8 cellular contexts compared by ENCODE assay signal in the genomic region with DNA sequence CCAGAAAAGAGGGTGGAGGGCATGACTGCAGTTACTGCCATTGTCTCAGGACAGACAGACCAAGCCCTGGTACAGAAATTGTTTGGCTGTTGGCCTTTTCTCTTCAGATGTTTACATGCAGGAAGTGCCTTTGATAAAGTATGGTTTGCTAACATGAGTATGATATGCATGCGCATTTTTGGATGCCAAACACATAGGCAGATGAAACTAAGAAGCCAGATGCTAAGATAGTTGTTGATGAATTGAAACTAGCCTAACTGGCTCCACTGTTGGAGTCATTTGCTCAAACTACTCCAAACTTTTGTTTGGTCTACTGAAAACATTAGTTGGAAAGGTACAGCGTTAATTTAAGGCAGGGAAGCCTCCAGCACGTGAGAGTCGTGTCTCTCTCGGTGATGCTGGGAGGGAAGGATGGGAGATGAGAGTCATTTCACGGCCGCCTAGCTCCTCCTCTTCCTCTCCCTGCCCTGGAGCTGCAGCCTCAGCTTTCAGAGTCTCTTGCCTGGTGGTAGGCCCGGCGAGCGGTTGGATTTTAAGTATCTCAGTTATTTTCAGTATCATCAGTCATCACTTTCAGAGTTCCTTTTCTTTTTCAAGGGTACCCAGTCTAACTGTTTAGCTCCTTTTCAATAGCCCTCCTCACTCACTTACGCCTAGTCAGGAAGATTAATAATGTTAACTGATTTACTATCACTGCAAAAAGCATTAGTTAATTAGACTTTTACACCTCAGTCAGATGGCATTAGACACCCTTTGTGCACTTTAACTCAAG. TPM values are rescaled to one million over a fixed set of nuclear protein-coding genes. Genes with fewer than 3 reads are reported as not detected.
DNase-seq lines count a peak whose midpoint lies in the region; ATAC-seq and TF ChIP-seq lines count a peak whose summit lies in the region.

No MANE protein-coding gene starts in this region.

- TF ChIP-seq CTCF in OCI-LY1 (IDR thresholded peaks at IDR 0.05; ENCODE audit: low read length), result no peak

- intact Hi-C loops in Right ventricle myocardium superior (cut with DNase I), result no loop called here

- no peaks in the 10 kb centered on the region for H3K79me2 ChIP-seq in OCI-LY1 (ENCODE audit: insufficient read depth, low read length)

- no peaks in the 10 kb centered on the region for H3K9me2 ChIP-seq in OCI-LY1 (ENCODE audit: low read depth, low read length)

- peak; percentile 32 for ATAC-seq in HG02973 (IDR thresholded peaks at IDR 0.05; ENCODE audit: unreplicated experiment)
- peak; percentile 45 for ATAC-seq in Right ventricle myocardium superior (ENCODE audit: poor library complexity)
- ATAC-seq in GM18861 (IDR thresholded peaks at IDR 0.05; ENCODE audit: unreplicated experiment), result no peak

- no peak overlapping the region for H3K9ac ChIP-seq in OCI-LY1 (ENCODE audit: low read length)
- H3K9ac ChIP-seq in skeletal muscle satellite cell (ENCODE audit: low read depth, low read length), result peak overlapping the region; percentile 83

- H3K9me3 ChIP-seq in OCI-LY1 (ENCODE audit: low read length), result no peaks in the 10 kb centered on the region
- no peaks in the 10 kb centered on the region for H3K9me3 ChIP-seq in skeletal muscle satellite cell (replicated peaks; ENCODE audit: low read length)

- H4K20me1 ChIP-seq in OCI-LY1 (ENCODE audit: insufficient read depth, low read length), result 0 out of 2 replicates have a peak, but pooled peaks cover 5% of the 10 kb centered on the region

- no peak overlapping the region for H3K4me3 ChIP-seq in OCI-LY1 (ENCODE audit: low read depth, low read length, poor library complexity, severe bottlenecking)
- peak overlapping the region; percentile 53 for H3K4me3 ChIP-seq in skeletal muscle satellite cell (ENCODE audit: low read length)

- H3K36me3 ChIP-seq in OCI-LY1 (ENCODE audit: insufficient read depth, low read length) (no peaks in the 10 kb centered on the region), skeletal muscle satellite cell (ENCODE audit: insufficient read depth, low read length) (no peaks in the 10 kb centered on the region)

- peaks cover 4% of the 10 kb centered on the region; the same call in 1 of the 2 replicates for H3K27me3 ChIP-seq in OCI-LY1 (ENCODE audit: insufficient read depth, low read length)
- no peaks in the 10 kb centered on the region for H3K27me3 ChIP-seq in skeletal muscle satellite cell (ENCODE audit: control insufficient read depth, insufficient read depth, low read length)

- no peaks in the 10 kb centered on the region for H3F3A ChIP-seq in OCI-LY1 (ENCODE audit: insufficient read depth, low read length)

- H3K4me1 ChIP-seq in OCI-LY1 (ENCODE audit: insufficient read depth, low read length, severe bottlenecking) (peaks cover 38% of the 10 kb centered on the region), skeletal muscle satellite cell (ENCODE audit: control insufficient read depth, insufficient read depth, low read length) (peaks cover 41% of the 10 kb centered on the region)

- peak overlapping the region; percentile 13 for H3K4me2 ChIP-seq in OCI-LY1 (ENCODE audit: low read length)
- peak overlapping the region; percentile 79 for H3K4me2 ChIP-seq in skeletal muscle satellite cell (ENCODE audit: low read length)

- peak overlapping the region; percentile 19 for H3K27ac ChIP-seq in OCI-LY1 (ENCODE audit: low read depth, low read length, poor library complexity, severe bottlenecking)

- DNase-seq in DMS 273 (lab: John Stamatoyannopoulos, UW; ENCODE audit: unreplicated experiment) (peak; percentile 59), DMS 273 treated with DMSO at 0.1 percent for 48 hours (lab: John Stamatoyannopoulos, UW) (no peak), Right ventricle myocardium superior (peak; percentile 69)
- peak; percentile 28 to 45 for DNase-seq in activated T-helper 1 cell treated with anti-CD3 and anti-CD28 coated beads, Interleukin-2, amount 50 U/mL, for 16 hours (ENCODE audit: low read depth in 1 of 2, low spot score in 1 of 2)

- H2AFZ ChIP-seq in OCI-LY1 (ENCODE audit: low read length), result no peak overlapping the region

RNA-seq across cellular contexts. Expression of gene RREB1, which starts 29.8 kb away (rescaled TPM):
- total RNA-seq in Right ventricle myocardium superior, result 34.2 TPM
- 14.2 and 14.7 TPM in 2 replicates for total RNA-seq in skeletal muscle satellite cell (2012; rRNA removed)
